ENCODE assay signal across 13 cellular contexts in genomic region chr1:247211339-247211738, GRCh38. TPM values are rescaled to one million over a fixed set of nuclear protein-coding genes. Genes with fewer than 3 reads are reported as not detected.
DNase-seq lines count a peak whose midpoint lies in the region; ATAC-seq, FAIRE-seq and TF ChIP-seq lines count a peak whose summit lies in the region.
"Had no signal": no experiment of that assay in that cellular context is flagged by ENCODE, and none has a peak within 500 bp of the region (broad histone marks: within the 10 kb centered on the region; RNA-seq: fewer than 3 reads in every experiment).

No MANE protein-coding gene starts in this region.

- 48 to 64% (median 55%) methylated on average over 7 of the region's 7 CpGs for WGBS in spleen, 5 donors

- H3K9me3 Mint-ChIP-seq in T-helper 1 cell treated with Interleukin-12 subunit alpha and Interleukin-12 subunit beta and Interleukin-4 antibody, amounts not matched to agents 30 μg/mL and 1 μg/mL, for 36 hours = peaks cover 12% of the 10 kb centered on the region
- no peaks in the 10 kb centered on the region for H3K9me3 Mint-ChIP-seq in osteocyte (ENCODE audit: unreplicated experiment)

- H3K4me1 ChIP-seq in PC-3 (ENCODE audit: insufficient read depth, low read length) (peaks cover 19% of the 10 kb centered on the region), spleen (peaks cover 19 to 66% (median 43%) of the 10 kb centered on the region in 6 donors)

- ATAC-seq in PC-3 (no peak), HG02623 (IDR thresholded peaks at IDR 0.05; ENCODE audit: unreplicated experiment) (no peak)

- H3K9me3 ChIP-seq in PC-3 (ENCODE audit: low read length) (no peaks in the 10 kb centered on the region), spleen (peaks cover 0 to 13% (median 0%) of the 10 kb centered on the region in 8 donors)
- H3K9me3 ChIP-seq: SJSA1 had no signal

- no peak overlapping the region for H3K9ac ChIP-seq in PC-3 (ENCODE audit: low read length)

- peak overlapping the region; percentile 88; the same call in 1 of the 2 replicates for H3K4me2 ChIP-seq in PC-3 (ENCODE audit: low read length)

- H3K27me3 ChIP-seq in PC-3 (ENCODE audit: low read length) (no peaks in the 10 kb centered on the region), spleen (replicated peaks in 1 of 7) (no peaks in the 10 kb centered on the region)
- H3K27me3 ChIP-seq: SJSA1 had no signal

- H3K9me2 ChIP-seq in PC-3 (replicated peaks; ENCODE audit: low read length) = no peaks in the 10 kb centered on the region

- FAIRE-seq in frontal cortex (lab: Jason Lieb, UNC) = peak; percentile 31
- FAIRE-seq: bronchial epithelial cell had no signal

- POLR2A ChIA-PET in PC-3 (lab: Charles Lee; ENCODE audit: unreplicated experiment) = no interaction called here

- H2AFZ ChIP-seq in PC-3 (ENCODE audit: low read length) = peak overlapping the region; percentile 81; the same call in 1 of the 2 replicates

- intact Hi-C loops in PC-3 (cut with micrococcal nuclease) = loop anchor here (5.0 kb wide), 1 partner anchor 46 kb away; the partner anchor contains the start of gene VN1R5
- intact Hi-C loops in spleen (cut with DNase I; ENCODE audit: low total_unique reads) = no loop called here

- H3K36me3 ChIP-seq in PC-3 (ENCODE audit: low read depth, low read length) (peaks cover 19% of the 10 kb centered on the region), spleen (peaks cover 0 to 31% (median 3%) of the 10 kb centered on the region in 6 donors)

- H4K20me1 ChIP-seq in PC-3 (ENCODE audit: low read length) = peaks cover 25% of the 10 kb centered on the region

- no TSS peak for BruUV-seq in PC-3 (replicated peaks; lab: Mats Ljungman, UMichigan)

- H3F3A ChIP-seq in PC-3 (ENCODE audit: low read length, unreplicated experiment) = no peaks in the 10 kb centered on the region

- TF ChIP-seq CTCF in PC-3 (conservative IDR thresholded peaks at IDR 0.05; ENCODE audit: low read depth, low read length) (no peak), spleen (IDR thresholded peaks at IDR 0.05 in 8 of 11, conservative IDR thresholded peaks at IDR 0.05 in 3 of 11) (no peak), osteocyte (IDR thresholded peaks at IDR 0.05) (no peak)

- no peak for TF ChIP-seq POLR2A in spleen (IDR thresholded peaks at IDR 0.05)

- H3K27ac Mint-ChIP-seq in T-helper 1 cell treated with Interleukin-12 subunit alpha and Interleukin-12 subunit beta and Interleukin-4 antibody, amounts not matched to agents 30 μg/mL and 1 μg/mL, for 36 hours = no peak overlapping the region
- no peak overlapping the region for H3K27ac Mint-ChIP-seq in osteocyte (ENCODE audit: unreplicated experiment)

- peak overlapping the region; percentile 37 for H3K4me3 Mint-ChIP-seq in T-helper 1 cell treated with Interleukin-12 subunit alpha and Interleukin-12 subunit beta and Interleukin-4 antibody, amounts not matched to agents 30 μg/mL and 1 μg/mL, for 36 hours
- H3K4me3 Mint-ChIP-seq in osteocyte (ENCODE audit: unreplicated experiment) = no peak overlapping the region

- H3K79me2 ChIP-seq in PC-3 (ENCODE audit: low read length) = peaks cover 43% of the 10 kb centered on the region

- DNase-seq in T-helper 1 cell (no peak), PC-3 (no peak), frontal cortex (ENCODE audit: low spot score in 2 of 2) (no peak), spleen (no peak), osteocyte (ENCODE audit: extremely low spot score, unreplicated experiment) (no peak)
- no peak for DNase-seq in activated CD4-positive, alpha-beta T cell treated with anti-CD3 and anti-CD28 coated beads, Interleukin-2, amount 50 U/mL, for 1 hour

- peaks cover 10% of the 10 kb centered on the region for H3K27me3 Mint-ChIP-seq in T-helper 1 cell treated with Interleukin-12 subunit alpha and Interleukin-12 subunit beta and Interleukin-4 antibody, amounts not matched to agents 30 μg/mL and 1 μg/mL, for 36 hours (ENCODE audit: low read depth)
- peaks cover 24% of the 10 kb centered on the region for H3K27me3 Mint-ChIP-seq in osteocyte (ENCODE audit: unreplicated experiment)

- H3K27ac ChIP-seq in PC-3 (ENCODE audit: low read length) (no peak overlapping the region), spleen (peak overlapping the region in 7 of 8 donors; percentile 87 to 99 (median 97))

- peaks cover 30% of the 10 kb centered on the region for H3K36me3 Mint-ChIP-seq in T-helper 1 cell treated with Interleukin-12 subunit alpha and Interleukin-12 subunit beta and Interleukin-4 antibody, amounts not matched to agents 30 μg/mL and 1 μg/mL, for 36 hours (ENCODE audit: low read depth)
- H3K36me3 Mint-ChIP-seq in osteocyte (ENCODE audit: unreplicated experiment) = peaks cover 7% of the 10 kb centered on the region

- CTCF ChIA-PET in PC-3 (lab: Charles Lee) = no interaction called here

- H3K4me1 Mint-ChIP-seq in T-helper 1 cell treated with Interleukin-12 subunit alpha and Interleukin-12 subunit beta and Interleukin-4 antibody, amounts not matched to agents 30 μg/mL and 1 μg/mL, for 36 hours (ENCODE audit: low read depth) = peaks cover 37% of the 10 kb centered on the region
- peaks cover 40% of the 10 kb centered on the region for H3K4me1 Mint-ChIP-seq in osteocyte (ENCODE audit: unreplicated experiment)

- no peak overlapping the region for H3K4me3 ChIP-seq in PC-3 (ENCODE audit: low read length)
- H3K4me3 ChIP-seq in spleen = peak overlapping the region in 2 of 8 donors; percentile 81 to 86

RNA-seq across cellular contexts. Expression of gene ZNF124, which starts 39.5 kb away (rescaled TPM):
- total RNA-seq in PC-3 (2014; rRNA removed) (19.9 and 22.2 TPM in 2 replicates), frontal cortex (671 TPM), spleen (10 to 100 TPM; 34.3 to 44.5 (median 38.6) TPM), osteocyte (19.6 and 22.2 TPM in 2 replicates)
- 1 to 10 TPM; 2.7 to 3.8 (median 3.2) TPM for polyA plus RNA-seq in spleen

RNA-seq across cellular contexts. Expression of gene VN1R5, which starts 44.5 kb away (rescaled TPM):
- not detected in 2 replicates for total RNA-seq in PC-3 (2014; rRNA removed)
- not detected for total RNA-seq in frontal cortex
- total RNA-seq in spleen = not detected
- polyA plus RNA-seq in spleen = not detected
- total RNA-seq in osteocyte = not detected in 2 replicates
- total RNA-seq: A172, bronchial epithelial cell, fibroblast of lung, left lobe of liver, SJSA1 had no signal
- polyA plus RNA-seq: fibroblast of lung had no signal

Comparison
In these comparisons a context has a peak if more than half of its experiments do, and no peak if none do; other contexts are left out.
1. RNA of gene ZNF124, which starts 39.5 kb away (total RNA-seq): 671 TPM in frontal cortex (single experiment); 34.3 to 44.5 TPM in spleen, 19.9 to 22.2 TPM in PC-3 and 19.6 to 22.2 TPM in osteocyte; every median in the first group is over 10 times any median in the second.